ENCODE assay signal across 23 cellular contexts in genomic region chr11:6488342-6488741, GRCh38.
"Had no signal": no experiment of that assay in that cellular context is flagged by ENCODE, and none has a peak within 500 bp of the region (broad histone marks: within the 10 kb centered on the region; RNA-seq: fewer than 3 reads in every experiment).

No MANE protein-coding gene starts in this region.

- H3K4me3 Mint-ChIP-seq: activated CD4-positive, alpha-beta memory T cell treated with anti-CD3 and anti-CD28 coated beads for 36 hours; activated CD4-positive, alpha-beta T cell treated with anti-CD3 and anti-CD28 coated beads for 36 hours; immature natural killer cell; mesothelial cell of epicardium; natural killer cell treated with Interleukin-12 subunit alpha and Interleukin-12 subunit beta and Interleukin-15 and Interleukin-18, amount 100 ng/mL, for 72 hours; WTC11 had no signal

- H3K27ac Mint-ChIP-seq: activated CD4-positive, alpha-beta memory T cell treated with anti-CD3 and anti-CD28 coated beads for 36 hours; activated CD4-positive, alpha-beta T cell treated with anti-CD3 and anti-CD28 coated beads for 36 hours; mesothelial cell of epicardium; natural killer cell treated with Interleukin-12 subunit alpha and Interleukin-12 subunit beta and Interleukin-15 and Interleukin-18, amount 100 ng/mL, for 72 hours; WTC11 had no signal

- H3K27me3 Mint-ChIP-seq: activated CD4-positive, alpha-beta memory T cell treated with anti-CD3 and anti-CD28 coated beads for 36 hours; activated CD4-positive, alpha-beta T cell treated with anti-CD3 and anti-CD28 coated beads for 36 hours; natural killer cell treated with Interleukin-12 subunit alpha and Interleukin-12 subunit beta and Interleukin-15 and Interleukin-18, amount 100 ng/mL, for 72 hours had no signal

- H3K9me3 Mint-ChIP-seq: activated CD4-positive, alpha-beta memory T cell treated with anti-CD3 and anti-CD28 coated beads for 36 hours; immature natural killer cell; mesothelial cell of epicardium; natural killer cell treated with Interleukin-12 subunit alpha and Interleukin-12 subunit beta and Interleukin-15 and Interleukin-18, amount 100 ng/mL, for 72 hours; WTC11 had no signal

- DNase-seq: activated CD4-positive, alpha-beta memory T cell treated with anti-CD3 and anti-CD28 coated beads for 36 hours; activated CD4-positive, alpha-beta T cell treated with anti-CD3 and anti-CD28 coated beads for 36 hours; activated gamma-delta T cell; activated naive CD4-positive, alpha-beta T cell treated with anti-CD3 and anti-CD28 coated beads, Interleukin-2, amount 50 U/mL, for 16 hours; adrenal gland; brain microvascular endothelial cell; central memory CD4-positive, alpha-beta T cell; effector memory CD4-positive, alpha-beta T cell; foreskin keratinocyte; immature natural killer cell; left lung; ovary; stimulated activated CD4-positive, alpha-beta T cell treated with anti-CD3 and anti-CD28 coated beads, Interleukin-4, amount 100 ng/mL, for 24 hours; stomach; trophoblast cell; uterus had no signal

- H3K4me1 Mint-ChIP-seq: WTC11 had no signal

- H3K36me3 ChIP-seq: ovary, prostate gland, uterus had no signal

- H3K4me1 ChIP-seq: adrenal gland, ascending aorta, foreskin keratinocyte, suprapubic skin, uterus had no signal

- H3K27me3 ChIP-seq: adrenal gland, ascending aorta, brain microvascular endothelial cell, foreskin keratinocyte, left lung, ovary, stomach, suprapubic skin, uterus had no signal

- H3K27ac ChIP-seq: adrenal gland, ascending aorta, brain microvascular endothelial cell, foreskin keratinocyte, left lung, ovary, prostate gland, stomach, suprapubic skin, uterus had no signal

- H3K4me3 ChIP-seq: adrenal gland, ascending aorta, left lung, lung, ovary, prostate gland, stomach, suprapubic skin, uterus had no signal

- H3K9me3 ChIP-seq: adrenal gland, ascending aorta, left lung, ovary, prostate gland, stomach, suprapubic skin, uterus had no signal

- ATAC-seq: activated CD4-positive, alpha-beta T cell treated with anti-CD3 and anti-CD28 coated beads for 36 hours; foreskin keratinocyte; left lung; natural killer cell treated with Interleukin-12 subunit alpha and Interleukin-12 subunit beta and Interleukin-15 and Interleukin-18, amount 100 ng/mL, for 72 hours; WTC11 had no signal
